ENCODE assay signal across 18 cellular contexts in the genomic region with DNA sequence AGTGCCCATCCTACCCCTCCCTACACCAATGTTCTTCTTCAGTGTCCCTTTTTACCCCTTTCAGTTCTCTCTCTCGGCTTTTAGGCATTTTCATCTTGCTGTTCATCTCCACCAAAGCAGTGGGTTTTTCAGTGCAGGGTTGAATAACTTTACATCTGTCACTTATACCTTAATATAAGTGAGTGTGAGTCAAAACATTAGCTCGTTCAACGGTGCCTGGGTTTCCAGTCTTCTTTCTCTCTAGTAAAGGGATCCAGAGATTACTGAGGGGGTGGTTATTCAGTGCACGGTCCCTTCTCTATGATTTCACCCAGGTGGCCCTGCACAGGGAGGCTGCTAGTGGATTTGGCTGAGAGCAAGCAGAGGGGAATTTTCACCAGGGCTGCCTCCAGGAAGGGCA.
DNase-seq lines count a peak whose midpoint lies in the region; ATAC-seq and TF ChIP-seq lines count a peak whose summit lies in the region.
"Had no signal": no experiment of that assay in that cellular context is flagged by ENCODE, and none has a peak within 500 bp of the region (broad histone marks: within the 10 kb centered on the region; RNA-seq: fewer than 3 reads in every experiment).

No MANE protein-coding gene starts in this region.

- POLR2A ChIA-PET in Caco-2 (lab: Charles Lee), result no interaction called here
- POLR2A ChIA-PET in IMR-90 (lab: Charles Lee; ENCODE audit: unreplicated experiment), result no interaction called here
- POLR2A ChIA-PET in T-cell (lab: Charles Lee), result no interaction called here

- H3K36me3 ChIP-seq in Caco-2 (ENCODE audit: control insufficient read depth, insufficient read depth, low read length) (no peaks in the 10 kb centered on the region), IMR-90 (ENCODE audit: control insufficient read depth, insufficient read depth, low read length) (no peaks in the 10 kb centered on the region)

- no peak for TF ChIP-seq RAD21 in IMR-90 (IDR thresholded peaks at IDR 0.05; ENCODE audit: low read length)

- TF ChIP-seq CTCF in Caco-2 (IDR thresholded peaks at IDR 0.05; ENCODE audit: insufficient read depth in 1 of 2, low read depth in 1 of 2, low read length in 1 of 2, severe bottlenecking in 1 of 2, unreplicated experiment in 1 of 2), result no peak
- TF ChIP-seq CTCF in IMR-90 (conservative IDR thresholded peaks at IDR 0.05; ENCODE audit: low read depth, low read length), result no peak
- no peak for TF ChIP-seq CTCF in endothelial cell (IDR thresholded peaks at IDR 0.05; ENCODE audit: unreplicated experiment)

- H3K79me1 ChIP-seq in IMR-90 (ENCODE audit: low read depth in 1 of 2, low read length in 2 of 2), result no peaks in the 10 kb centered on the region

- ATAC-seq in GM19023 (IDR thresholded peaks at IDR 0.05; ENCODE audit: unreplicated experiment) (peak; percentile 53), HG02884 (IDR thresholded peaks at IDR 0.05; ENCODE audit: unreplicated experiment) (peak; percentile 82), IMR-90 (ENCODE audit: low read depth) (no peak), T-cell (replicated peaks in 1 of 4) (no peak)
- ATAC-seq: PC-3 had no signal

- no peak overlapping the region; the same call in 1 of the 2 replicates for H4K5ac ChIP-seq in IMR-90 (ENCODE audit: low read depth, low read length)

- no peak overlapping the region for H3K9ac ChIP-seq in IMR-90 (ENCODE audit: low read depth, low read length)
- H3K9ac ChIP-seq: GM23248 had no signal

- BruUV-seq in Caco-2 (replicated peaks; lab: Mats Ljungman, UMichigan), result no TSS peak
- BruUV-seq in IMR-90 (replicated peaks; lab: Mats Ljungman, UMichigan), result no TSS peak

- H3K27me3 Mint-ChIP-seq in Caco-2 (ENCODE audit: insufficient read depth, unreplicated experiment) (no peaks in the 10 kb centered on the region), endothelial cell (ENCODE audit: unreplicated experiment) (peaks cover 4% of the 10 kb centered on the region), T-cell (peaks cover 0 to 6% of the 10 kb centered on the region in 2 donors)

- H3K36me3 Mint-ChIP-seq in Caco-2 (ENCODE audit: insufficient read depth, unreplicated experiment) (no peaks in the 10 kb centered on the region), endothelial cell (ENCODE audit: low read depth, unreplicated experiment) (no peaks in the 10 kb centered on the region), T-cell (no peaks in the 10 kb centered on the region)

- H2AK9ac ChIP-seq in IMR-90 (replicated peaks; ENCODE audit: low read depth, low read length, poor library complexity), result no peak overlapping the region

- CTCF ChIA-PET in Caco-2 (lab: Charles Lee), result no interaction called here
- CTCF ChIA-PET in IMR-90 (lab: Yijun Ruan, JAX), result interaction anchor here (0.8 kb wide), 1 partner anchor 153 kb away, joined by 3 read pairs; no protein-coding TSS in a partner anchor
- CTCF ChIA-PET in T-cell (lab: Charles Lee), result no interaction called here

- intact Hi-C loops in Caco-2 (cut with micrococcal nuclease; ENCODE audit: unreplicated experiment), result no loop called here
- intact Hi-C loops in IMR-90 (cut with micrococcal nuclease), result loop anchor here (10.0 kb wide), 2 partner anchors 311 to 401 kb away; no protein-coding TSS in a partner anchor

- H3K9me3 ChIP-seq in Caco-2 (no peaks in the 10 kb centered on the region), IMR-90 (ENCODE audit: control insufficient read depth, insufficient read depth, low read length) (no peaks in the 10 kb centered on the region)

- H3K4me3 Mint-ChIP-seq in Caco-2 (ENCODE audit: unreplicated experiment), result no peak overlapping the region
- H3K4me3 Mint-ChIP-seq in endothelial cell (ENCODE audit: unreplicated experiment), result no peak overlapping the region
- H3K4me3 Mint-ChIP-seq in T-cell, result no peak overlapping the region

- peak overlapping the region; percentile 51 for H2AK5ac ChIP-seq in IMR-90 (ENCODE audit: low read depth, low read length)

- H3K27ac ChIP-seq in IMR-90 (ENCODE audit: insufficient read depth, low read length), result no peak overlapping the region
- H3K27ac ChIP-seq: C4-2B, GM23248 had no signal

- peaks cover 21% of the 10 kb centered on the region for H3K9me1 ChIP-seq in IMR-90 (ENCODE audit: insufficient read depth, low read length)

- H4K91ac ChIP-seq in IMR-90 (ENCODE audit: insufficient read depth, low read depth, low read length), result peak overlapping the region; percentile 56

- H3K4me3 ChIP-seq in Caco-2 (ENCODE audit: low read depth, low read length) (no peak overlapping the region), IMR-90 (ENCODE audit: insufficient read depth, low read depth, low read length) (no peak overlapping the region)
- H3K4me3 ChIP-seq: GM23248 had no signal

- H4K8ac ChIP-seq in IMR-90 (ENCODE audit: low read depth in 2 of 2, low read length in 2 of 2), result peak overlapping the region in 1 of 2 experiments; percentile 22; a peak in 1 of 4 replicates

- no peak for TF ChIP-seq POLR2A in IMR-90 (IDR thresholded peaks at IDR 0.05; ENCODE audit: low read depth, low read length)

- dilution Hi-C loops in IMR-90 (cut with HindIII; ENCODE audit: low sequenced_read_pairs, unreplicated experiment), result no loop called here

- H3K4ac ChIP-seq in IMR-90 (ENCODE audit: low read depth, low read length), result peak overlapping the region; percentile 61

- H3K56ac ChIP-seq in IMR-90 (ENCODE audit: extremely low read depth, insufficient read depth, low read length), result no peak overlapping the region

- peak overlapping the region; percentile 49; the same call in 2 of the 3 replicates for H2BK15ac ChIP-seq in IMR-90 (ENCODE audit: low read depth, low read length)

- H3K14ac ChIP-seq in IMR-90 (replicated peaks; ENCODE audit: low read depth, low read length), result no peak overlapping the region

- no peak overlapping the region for H3K23ac ChIP-seq in IMR-90 (ENCODE audit: low read depth, low read length)

- H4K20me1 ChIP-seq in IMR-90 (ENCODE audit: insufficient read depth, low read length), result no peaks in the 10 kb centered on the region

- H2BK120ac ChIP-seq in IMR-90 (ENCODE audit: low read depth, low read length), result peak overlapping the region; percentile 69; the same call in 1 of the 2 replicates

- no peak overlapping the region for H3K4me2 ChIP-seq in IMR-90 (ENCODE audit: low read depth, low read length)

- DNase-seq in Caco-2 (no peak), IMR-90 (no peak), GM19240 (ENCODE audit: insufficient read length, low spot score) (no peak), endothelial cell (ENCODE audit: low spot score) (no peak), NCI-H1092 (lab: John Stamatoyannopoulos, UW) (no peak), T-cell (no peak)
- DNase-seq: DMS153; EL; GM23248; NCI-H146; NCI-H2107; NCI-H226; NCI-H69; NK-92 treated with Interleukin-12 subunit alpha and Interleukin-12 subunit beta, amount 100 ng/mL, for 24 hours; PC-3 had no signal

- H2AFZ ChIP-seq in IMR-90 (replicated peaks; ENCODE audit: low read length, poor library complexity), result no peak overlapping the region
- H2AFZ ChIP-seq: GM23248 had no signal

- WGBS in IMR-90 (ENCODE audit: extremely low coverage in 2 of 2, insufficient read length in 1 of 2), 2 experiments, result no CpG with 5 or more reads among the region's 4 CpGs

- H3K18ac ChIP-seq in IMR-90 (ENCODE audit: low read depth, low read length), result peak overlapping the region; percentile 20; the same call in 1 of the 2 replicates

- H3K4me1 Mint-ChIP-seq in Caco-2 (ENCODE audit: low read depth, unreplicated experiment), result peaks cover 36% of the 10 kb centered on the region
- peaks cover 6% of the 10 kb centered on the region for H3K4me1 Mint-ChIP-seq in endothelial cell (ENCODE audit: unreplicated experiment)
- peaks cover 2 to 5% (median 3%) of the 10 kb centered on the region in 3 donors for H3K4me1 Mint-ChIP-seq in T-cell

- in situ Hi-C loops in IMR-90 (cut with MboI; ENCODE audit: low sequenced_read_pairs), result no loop called here

- H3K27me3 ChIP-seq in Caco-2 (replicated peaks; ENCODE audit: control insufficient read depth, insufficient read depth, low read length), result no peaks in the 10 kb centered on the region
- H3K27me3 ChIP-seq in IMR-90 (ENCODE audit: control insufficient read depth, insufficient read depth, low read length), result no peaks in the 10 kb centered on the region; the same call in 1 of the 2 replicates

- peak overlapping the region; percentile 78 for H2BK20ac ChIP-seq in IMR-90 (ENCODE audit: low read depth, low read length)

- no peak overlapping the region for H2BK5ac ChIP-seq in IMR-90 (ENCODE audit: low read depth, low read length, poor library complexity, severe bottlenecking)

- H3K27ac Mint-ChIP-seq in Caco-2 (ENCODE audit: unreplicated experiment) (peak overlapping the region; percentile 9), endothelial cell (ENCODE audit: unreplicated experiment) (no peak overlapping the region), T-cell (no peak overlapping the region)

- H3K4me1 ChIP-seq in Caco-2 (peaks cover 42% of the 10 kb centered on the region), IMR-90 (ENCODE audit: control insufficient read depth, insufficient read depth, low read length) (peaks cover 22% of the 10 kb centered on the region)

- H3K9me3 Mint-ChIP-seq in Caco-2 (ENCODE audit: unreplicated experiment), result peaks cover 22% of the 10 kb centered on the region
- no peaks in the 10 kb centered on the region for H3K9me3 Mint-ChIP-seq in endothelial cell (ENCODE audit: unreplicated experiment)
- no peaks in the 10 kb centered on the region for H3K9me3 Mint-ChIP-seq in T-cell

TF ChIP-seq in IMR-90, 13 proteins besides CTCF, POLR2A, EP300 and RAD21 (continues in another document):
- TF ChIP-seq ELK1 (IDR thresholded peaks at IDR 0.05; ENCODE audit: borderline replicate concordance, low read depth, low read length), result no peak
- no peak for TF ChIP-seq CHD1 (IDR thresholded peaks at IDR 0.05; ENCODE audit: low read depth, low read length)
- TF ChIP-seq BHLHE40 (IDR thresholded peaks at IDR 0.05; ENCODE audit: low read depth, low read length), result no peak
- no peak for TF ChIP-seq MAFK (IDR thresholded peaks at IDR 0.05; ENCODE audit: low read depth, low read length)
- no peak for TF ChIP-seq USF2 (IDR thresholded peaks at IDR 0.05; ENCODE audit: low read depth, low read length)

Comparison
In these comparisons a context has a peak if more than half of its experiments do, and no peak if none do; other contexts are left out.
1. ATAC-seq: peak in GM19023 (single experiment) and HG02884 (single experiment); none in IMR-90 (single experiment) and T-cell (0 of 4).